In genomic region chr2:16014041-16014787, GRCh38 we compare ENCODE assay signal across 15 cellular contexts.
DNase-seq lines count a peak whose midpoint lies in the region; ATAC-seq and TF ChIP-seq lines count a peak whose summit lies in the region.
"Had no signal": no experiment of that assay in that cellular context is flagged by ENCODE, and none has a peak within 500 bp of the region (broad histone marks: within the 10 kb centered on the region; RNA-seq: fewer than 3 reads in every experiment).

No MANE protein-coding gene starts in this region.

- peak; percentile 79 for ATAC-seq in mucosa of descending colon
- ATAC-seq: upper lobe of right lung had no signal

- peaks cover 2% of the 10 kb centered on the region for H3K36me3 Mint-ChIP-seq in activated naive CD4-positive, alpha-beta T cell treated with anti-CD3 and anti-CD28 coated beads, Interleukin-2, amount 50 U/mL, for 24 hours

- H3K4me1 ChIP-seq in colonic mucosa (peaks cover 12% of the 10 kb centered on the region), mucosa of descending colon (ENCODE audit: low read depth) (peaks cover 16% of the 10 kb centered on the region), transverse colon (peaks cover 0 to 20% (median 13%) of the 10 kb centered on the region in 4 donors)
- H3K4me1 ChIP-seq: A549 had no signal

- no peak for TF ChIP-seq POLR2A in transverse colon (IDR thresholded peaks at IDR 0.05)

- H3K4me3 ChIP-seq in colonic mucosa (no peak overlapping the region), mucosa of descending colon (no peak overlapping the region), transverse colon (no peak overlapping the region)
- H3K4me3 ChIP-seq: A549, esophagus muscularis mucosa, upper lobe of right lung had no signal

- H3K27ac Mint-ChIP-seq in activated naive CD4-positive, alpha-beta T cell treated with anti-CD3 and anti-CD28 coated beads, Interleukin-2, amount 50 U/mL, for 24 hours, result peak overlapping the region; percentile 47

- H3K9ac ChIP-seq in colonic mucosa (ENCODE audit: low read depth in 2 of 2, low read length in 2 of 2), result no peak overlapping the region

- intact Hi-C loops in colonic mucosa (cut with DNase I) (no loop called here), mucosa of descending colon (cut with DNase I, micrococcal nuclease) (loop anchor here in 1 of 2 donors (10.0 kb wide), 1 partner anchor 81 kb away; no protein-coding TSS in a partner anchor), transverse colon (cut with DNase I; ENCODE audit: low total_unique reads) (no loop called here)

- no peaks in the 10 kb centered on the region for H3K9me3 ChIP-seq in colonic mucosa
- H3K9me3 ChIP-seq in mucosa of descending colon, result no peaks in the 10 kb centered on the region
- H3K9me3 ChIP-seq in transverse colon, result no peaks in the 10 kb centered on the region
- H3K9me3 ChIP-seq: A549, esophagus muscularis mucosa, upper lobe of right lung had no signal

- H3K4me1 Mint-ChIP-seq in activated naive CD4-positive, alpha-beta T cell treated with anti-CD3 and anti-CD28 coated beads, Interleukin-2, amount 50 U/mL, for 24 hours, result peaks cover 6% of the 10 kb centered on the region
- H3K4me1 Mint-ChIP-seq: central memory CD8-positive, alpha-beta T cell had no signal

- H3K27ac ChIP-seq in colonic mucosa (no peak overlapping the region), transverse colon (peak overlapping the region in 1 of 4 donors; percentile 63)
- H3K27ac ChIP-seq: A549, esophagus muscularis mucosa, PC-9, upper lobe of right lung had no signal

- TF ChIP-seq CTCF in colonic mucosa (IDR thresholded peaks at IDR 0.05) (no peak), mucosa of descending colon (IDR thresholded peaks at IDR 0.05) (no peak), transverse colon (IDR thresholded peaks at IDR 0.05) (no peak)

- H3K9me3 Mint-ChIP-seq in activated naive CD4-positive, alpha-beta T cell treated with anti-CD3 and anti-CD28 coated beads, Interleukin-2, amount 50 U/mL, for 24 hours, result no peaks in the 10 kb centered on the region
- H3K9me3 Mint-ChIP-seq: central memory CD8-positive, alpha-beta T cell had no signal

- 20 to 40% methylated on average over 2 to 32 of the region's 32 CpGs for WGBS in transverse colon (ENCODE audit: low coverage in 1 of 2), 2 donors

- H3K27me3 Mint-ChIP-seq in activated naive CD4-positive, alpha-beta T cell treated with anti-CD3 and anti-CD28 coated beads, Interleukin-2, amount 50 U/mL, for 24 hours, result peaks cover 22% of the 10 kb centered on the region

- TF ChIP-seq EP300 in transverse colon (IDR thresholded peaks at IDR 0.05; ENCODE audit: low read depth), result no peak

- H3K4me3 Mint-ChIP-seq in activated naive CD4-positive, alpha-beta T cell treated with anti-CD3 and anti-CD28 coated beads, Interleukin-2, amount 50 U/mL, for 24 hours, result no peak overlapping the region
- H3K4me3 Mint-ChIP-seq: central memory CD8-positive, alpha-beta T cell had no signal

- in situ Hi-C loops in transverse colon (cut with MboI; ENCODE audit: low pct_ligation_motif_present in 1 of 4, low pct_unique_long_range_greater_than_20kb in 1 of 4, low sequenced_read_pairs in 3 of 4), result no loop called here

- H3K27me3 ChIP-seq in colonic mucosa (peaks cover 4% of the 10 kb centered on the region), transverse colon (peaks cover 19% of the 10 kb centered on the region)

- H3K36me3 ChIP-seq in colonic mucosa (no peaks in the 10 kb centered on the region), mucosa of descending colon (ENCODE audit: low read depth) (no peaks in the 10 kb centered on the region), transverse colon (no peaks in the 10 kb centered on the region)
- H3K36me3 ChIP-seq: esophagus muscularis mucosa, upper lobe of right lung had no signal

- DNase-seq in activated naive CD4-positive, alpha-beta T cell (lab: John Stamatoyannopoulos, UW), result no peak
- peak; percentile 77 for DNase-seq in colonic mucosa
- DNase-seq in mucosa of descending colon, result peak; percentile 68 to 78 (median 72)
- DNase-seq in transverse colon, result peak; percentile 55
- no peak for DNase-seq in NCI-H1694 treated with DMSO at 0.1 percent for 48 hours (lab: John Stamatoyannopoulos, UW)
- no peak for DNase-seq in NCI-H1048 (lab: John Stamatoyannopoulos, UW)
- DNase-seq in Kasumi-1 (lab: John Stamatoyannopoulos, UW), result no peak
- DNase-seq: COR-L47, PC-9, T-helper 9 cell, upper lobe of right lung had no signal

Comparison
In these comparisons a context has a peak if more than half of its experiments do, and no peak if none do; other contexts are left out.
1. DNase-seq: peak in colonic mucosa (single experiment), mucosa of descending colon (3 of 3) and transverse colon (single experiment); none in activated naive CD4-positive, alpha-beta T cell (0 of 4), NCI-H1694 treated with DMSO at 0.1 percent for 48 hours (single experiment), NCI-H1048 (single experiment) and Kasumi-1 (0 of 2).